In genomic region chr2:8985561-8986326, GRCh38 we compare ENCODE assay signal across 16 cellular contexts. TPM values are rescaled to one million over a fixed set of nuclear protein-coding genes. Genes with fewer than 3 reads are reported as not detected.
DNase-seq lines count a peak whose midpoint lies in the region; ATAC-seq, FAIRE-seq and TF ChIP-seq lines count a peak whose summit lies in the region.
"Had no signal": no experiment of that assay in that cellular context is flagged by ENCODE, and none has a peak within 500 bp of the region (broad histone marks: within the 10 kb centered on the region; RNA-seq: fewer than 3 reads in every experiment).

No MANE protein-coding gene starts in this region.

- no peaks in the 10 kb centered on the region for H3K27me3 ChIP-seq in BLaER1 treated with 17β-estradiol and CSF1 and Interleukin-3, amounts not matched to agents 10 nM and 100 nM
- no peaks in the 10 kb centered on the region for H3K27me3 ChIP-seq in astrocyte (ENCODE audit: insufficient read depth, low read length)
- H3K27me3 ChIP-seq in naive thymus-derived CD4-positive, alpha-beta T cell (ENCODE audit: control insufficient read depth in 2 of 2, insufficient read depth in 2 of 2, low read length in 2 of 2) = peaks cover 0 to 4% of the 10 kb centered on the region in 2 donors
- H3K27me3 ChIP-seq: colonic mucosa, esophagus squamous epithelium had no signal

- intact Hi-C loops in naive thymus-derived CD4-positive, alpha-beta T cell (cut with micrococcal nuclease) = no loop called here

- H3K9me3 Mint-ChIP-seq in astrocyte (ENCODE audit: unreplicated experiment) = no peaks in the 10 kb centered on the region
- no peaks in the 10 kb centered on the region for H3K9me3 Mint-ChIP-seq in naive thymus-derived CD4-positive, alpha-beta T cell

- POLR2A ChIA-PET in naive thymus-derived CD4-positive, alpha-beta T cell (lab: Charles Lee) = no interaction called here

- peak; percentile 42 for ATAC-seq in naive thymus-derived CD4-positive, alpha-beta T cell
- no peak for ATAC-seq in GM21390 (IDR thresholded peaks at IDR 0.05; ENCODE audit: unreplicated experiment)

- peak; percentile 89 for DNase-seq in HT1080 (ENCODE audit: low read depth)
- peak; percentile 93 for DNase-seq in astrocyte (ENCODE audit: low read depth)
- DNase-seq in naive thymus-derived CD4-positive, alpha-beta T cell = no peak
- no peak for DNase-seq in NCI-H1092 treated with DMSO at 0.1 percent for 48 hours (lab: John Stamatoyannopoulos, UW)
- no peak for DNase-seq in SHP77 treated with DMSO at 0.1 percent for 48 hours (lab: John Stamatoyannopoulos, UW)
- no peak for DNase-seq in NCI-H2029 (lab: John Stamatoyannopoulos, UW)
- DNase-seq: activated T-cell treated with anti-CD3 and anti-CD28 coated beads for 4 hours, colonic mucosa, esophagus squamous epithelium, NCI-H1436, NCI-H510A, PC-9 had no signal

- H3K4me3 ChIP-seq in BLaER1 treated with 17β-estradiol and CSF1 and Interleukin-3, amounts not matched to agents 10 nM and 100 nM = no peak overlapping the region
- H3K4me3 ChIP-seq in astrocyte (ENCODE audit: insufficient read depth, low read depth, low read length) = peak overlapping the region; percentile 2
- no peak overlapping the region for H3K4me3 ChIP-seq in naive thymus-derived CD4-positive, alpha-beta T cell (ENCODE audit: low read length)
- H3K4me3 ChIP-seq: colonic mucosa, esophagus squamous epithelium, PC-9 had no signal

- FAIRE-seq in astrocyte (lab: Jason Lieb, UNC) = peak; percentile 39

- CTCF ChIA-PET in naive thymus-derived CD4-positive, alpha-beta T cell (lab: Charles Lee) = no interaction called here

- peaks cover 93% of the 10 kb centered on the region for H3K79me2 ChIP-seq in astrocyte (ENCODE audit: insufficient read depth, low read length)

- H3K9me3 ChIP-seq in BLaER1 treated with 17β-estradiol and CSF1 and Interleukin-3, amounts not matched to agents 10 nM and 100 nM (replicated peaks in 1 of 11) = peaks cover 0 to 9% (median 5%) of the 10 kb centered on the region in 11 experiments; a peak in 2 of 22 replicates
- no peaks in the 10 kb centered on the region for H3K9me3 ChIP-seq in astrocyte (ENCODE audit: insufficient read depth, low read depth, low read length)
- H3K9me3 ChIP-seq in naive thymus-derived CD4-positive, alpha-beta T cell (ENCODE audit: control insufficient read depth in 2 of 3, low read length in 3 of 3) = no peaks in the 10 kb centered on the region
- H3K9me3 ChIP-seq: colonic mucosa, esophagus squamous epithelium had no signal

- H3K4me1 Mint-ChIP-seq in astrocyte (ENCODE audit: low read depth, unreplicated experiment) = peaks cover 53% of the 10 kb centered on the region
- H3K4me1 Mint-ChIP-seq in naive thymus-derived CD4-positive, alpha-beta T cell = peaks cover 0 to 6% (median 0%) of the 10 kb centered on the region in 7 donors
- H3K4me1 Mint-ChIP-seq: activated CD4-positive, alpha-beta T cell treated with anti-CD3 and anti-CD28 coated beads for 36 hours had no signal

- H3K27me3 Mint-ChIP-seq in astrocyte (ENCODE audit: low read depth, unreplicated experiment) = no peaks in the 10 kb centered on the region
- H3K27me3 Mint-ChIP-seq in naive thymus-derived CD4-positive, alpha-beta T cell = peaks cover 0 to 18% (median 0%) of the 10 kb centered on the region in 5 donors
- H3K27me3 Mint-ChIP-seq: activated CD4-positive, alpha-beta T cell treated with anti-CD3 and anti-CD28 coated beads for 36 hours; B cell had no signal

- TF ChIP-seq CTCF in astrocyte (IDR thresholded peaks at IDR 0.05; ENCODE audit: insufficient read depth, low read depth, low read length) = no peak

- peaks cover 10 to 30% (median 19%) of the 10 kb centered on the region in 10 experiments for H3K4me1 ChIP-seq in BLaER1 treated with 17β-estradiol and CSF1 and Interleukin-3, amounts not matched to agents 10 nM and 100 nM
- peaks cover 36% of the 10 kb centered on the region for H3K4me1 ChIP-seq in astrocyte (ENCODE audit: insufficient read depth, low read length)
- H3K4me1 ChIP-seq in naive thymus-derived CD4-positive, alpha-beta T cell (ENCODE audit: control insufficient read depth in 2 of 2, insufficient read depth in 2 of 2, low read length in 2 of 2) = no peaks in the 10 kb centered on the region
- H3K4me1 ChIP-seq: colonic mucosa, esophagus squamous epithelium had no signal

- no peak overlapping the region for H2AFZ ChIP-seq in astrocyte (ENCODE audit: low read depth, low read length)
- H2AFZ ChIP-seq: PC-9 had no signal

- peak overlapping the region; percentile 89 for H3K27ac Mint-ChIP-seq in astrocyte (ENCODE audit: unreplicated experiment)
- no peak overlapping the region for H3K27ac Mint-ChIP-seq in naive thymus-derived CD4-positive, alpha-beta T cell
- H3K27ac Mint-ChIP-seq: activated CD4-positive, alpha-beta T cell treated with anti-CD3 and anti-CD28 coated beads for 36 hours; B cell had no signal

- H3K27ac ChIP-seq in BLaER1 treated with 17β-estradiol and CSF1 and Interleukin-3, amounts not matched to agents 10 nM and 100 nM = no peak overlapping the region
- peak overlapping the region; percentile 63 for H3K27ac ChIP-seq in astrocyte (ENCODE audit: low read depth, low read length)
- H3K27ac ChIP-seq in naive thymus-derived CD4-positive, alpha-beta T cell (ENCODE audit: low read depth, low read length) = no peak overlapping the region
- H3K27ac ChIP-seq: colonic mucosa, esophagus squamous epithelium, PC-9 had no signal

- H3K9ac ChIP-seq in BLaER1 treated with 17β-estradiol and CSF1 and Interleukin-3, amounts not matched to agents 10 nM and 100 nM = no peak overlapping the region
- H3K9ac ChIP-seq in astrocyte (ENCODE audit: low read length) = peak overlapping the region; percentile 15

- peak overlapping the region; percentile 64 for H3K4me3 Mint-ChIP-seq in astrocyte (ENCODE audit: unreplicated experiment)
- no peak overlapping the region for H3K4me3 Mint-ChIP-seq in naive thymus-derived CD4-positive, alpha-beta T cell
- H3K4me3 Mint-ChIP-seq: activated CD4-positive, alpha-beta T cell treated with anti-CD3 and anti-CD28 coated beads for 36 hours; B cell had no signal

- H3K36me3 Mint-ChIP-seq in astrocyte (ENCODE audit: low read depth, unreplicated experiment) = no peaks in the 10 kb centered on the region
- no peaks in the 10 kb centered on the region for H3K36me3 Mint-ChIP-seq in naive thymus-derived CD4-positive, alpha-beta T cell

- H3K36me3 ChIP-seq in BLaER1 treated with 17β-estradiol and CSF1 and Interleukin-3, amounts not matched to agents 10 nM and 100 nM = no peaks in the 10 kb centered on the region; a peak in 1 of 22 replicates
- H3K36me3 ChIP-seq in astrocyte (ENCODE audit: insufficient read depth, low read length) = no peaks in the 10 kb centered on the region
- no peaks in the 10 kb centered on the region for H3K36me3 ChIP-seq in naive thymus-derived CD4-positive, alpha-beta T cell (ENCODE audit: control insufficient read depth in 2 of 3, insufficient read depth in 3 of 3, low read length in 3 of 3)
- H3K36me3 ChIP-seq: colonic mucosa, esophagus squamous epithelium had no signal

- no peaks in the 10 kb centered on the region; a peak in 1 of 22 replicates for H4K20me1 ChIP-seq in BLaER1 treated with 17β-estradiol and CSF1 and Interleukin-3, amounts not matched to agents 10 nM and 100 nM
- peaks cover 4% of the 10 kb centered on the region for H4K20me1 ChIP-seq in astrocyte (ENCODE audit: insufficient read depth, low read length)

- H3K4me2 ChIP-seq in BLaER1 treated with 17β-estradiol and CSF1 and Interleukin-3, amounts not matched to agents 10 nM and 100 nM = peak overlapping the region in 8 of 11 experiments; percentile 51 to 84 (median 68); a peak in 10 of 22 replicates
- H3K4me2 ChIP-seq in astrocyte (ENCODE audit: low read length) = peak overlapping the region; percentile 63
- H3K4me2 ChIP-seq: PC-9 had no signal

RNA-seq across cellular contexts. Expression of gene MBOAT2, which starts 17.7 kb away (rescaled TPM):
- total RNA-seq in HT1080 (2014; rRNA removed; shearing (Covaris generic)) = 26.4 and 35.4 TPM in 2 replicates
- polyA plus RNA-seq in HT1080 (2015; cell fraction: cytosol; rRNA removed) = 30.0 and 31.8 TPM in 2 replicates
- polyA plus RNA-seq in HT1080 (2015; cell fraction: nucleus; rRNA removed) = 79.1 and 88.1 TPM in 2 replicates
- 54.6 and 58.0 TPM in 2 replicates for total RNA-seq in astrocyte
- 1 to 10 TPM; 1.4 to 6.0 (median 2.3) TPM for total RNA-seq in naive thymus-derived CD4-positive, alpha-beta T cell
- 1 to 10 TPM in 1 of 2 donors, under 1 TPM in 1; 0.90 to 1.4 TPM for polyA plus RNA-seq in naive thymus-derived CD4-positive, alpha-beta T cell

Comparison
In these comparisons a context has a peak if more than half of its experiments do, and no peak if none do; other contexts are left out.
1. DNase-seq: peak in HT1080 (single experiment) and astrocyte (single experiment); none in naive thymus-derived CD4-positive, alpha-beta T cell (0 of 9), NCI-H1092 treated with DMSO at 0.1 percent for 48 hours (single experiment), SHP77 treated with DMSO at 0.1 percent for 48 hours (single experiment) and NCI-H2029 (single experiment).